Comparison of ENCODE assay signal across 17 cellular contexts in genomic region chr7:131224996-131225395, GRCh38.
DNase-seq lines count a peak whose midpoint lies in the region; ATAC-seq and TF ChIP-seq lines count a peak whose summit lies in the region.
"Had no signal": no experiment of that assay in that cellular context is flagged by ENCODE, and none has a peak within 500 bp of the region (broad histone marks: within the 10 kb centered on the region; RNA-seq: fewer than 3 reads in every experiment).

No MANE protein-coding gene starts in this region.

- H3K36me3 Mint-ChIP-seq in activated CD4-positive, alpha-beta T cell treated with anti-CD3 and anti-CD28 coated beads for 36 hours (ENCODE audit: low read depth), result no peaks in the 10 kb centered on the region
- H3K36me3 Mint-ChIP-seq: IgD-negative memory B cell; natural killer cell treated with Interleukin-12 subunit alpha and Interleukin-12 subunit beta and Interleukin-15 and Interleukin-18, amount 100 ng/mL, for 72 hours had no signal

- no peaks in the 10 kb centered on the region for H3K4me1 Mint-ChIP-seq in activated CD4-positive, alpha-beta T cell treated with anti-CD3 and anti-CD28 coated beads for 36 hours

- H3K4me3 ChIP-seq in AG10803 (ENCODE audit: low read length) (no peak overlapping the region), SK-N-MC (no peak overlapping the region), sigmoid colon (no peak overlapping the region)
- H3K4me3 ChIP-seq: dorsolateral prefrontal cortex had no signal

- no peak overlapping the region for H3K9ac ChIP-seq in SK-N-MC (ENCODE audit: insufficient read length)

- no peak for ATAC-seq in HG03196 (IDR thresholded peaks at IDR 0.05; ENCODE audit: unreplicated experiment)
- ATAC-seq in activated CD4-positive, alpha-beta T cell treated with anti-CD3 and anti-CD28 coated beads for 36 hours, result no peak
- ATAC-seq: natural killer cell treated with Interleukin-12 subunit alpha and Interleukin-12 subunit beta and Interleukin-15 and Interleukin-18, amount 100 ng/mL, for 72 hours had no signal

- H3K27ac ChIP-seq in SK-N-MC, result peak overlapping the region; percentile 75
- H3K27ac ChIP-seq in sigmoid colon, result peak overlapping the region; percentile 70 to 73 (median 72)

- no peaks in the 10 kb centered on the region for H3K27me3 Mint-ChIP-seq in activated CD4-positive, alpha-beta T cell treated with anti-CD3 and anti-CD28 coated beads for 36 hours
- H3K27me3 Mint-ChIP-seq: IgD-negative memory B cell had no signal

- H3K9me3 Mint-ChIP-seq in activated CD4-positive, alpha-beta T cell treated with anti-CD3 and anti-CD28 coated beads for 36 hours (ENCODE audit: low read depth), result no peaks in the 10 kb centered on the region
- H3K9me3 Mint-ChIP-seq: IgD-negative memory B cell; natural killer cell treated with Interleukin-12 subunit alpha and Interleukin-12 subunit beta and Interleukin-15 and Interleukin-18, amount 100 ng/mL, for 72 hours had no signal

- H3K4me3 Mint-ChIP-seq in activated CD4-positive, alpha-beta T cell treated with anti-CD3 and anti-CD28 coated beads for 36 hours, result no peak overlapping the region
- H3K4me3 Mint-ChIP-seq: IgD-negative memory B cell; natural killer cell treated with Interleukin-12 subunit alpha and Interleukin-12 subunit beta and Interleukin-15 and Interleukin-18, amount 100 ng/mL, for 72 hours had no signal

- H3K27me3 ChIP-seq in sigmoid colon, result no peaks in the 10 kb centered on the region
- H3K27me3 ChIP-seq: dorsolateral prefrontal cortex had no signal

- 94 to 96% methylated on average over 6 of the region's 6 CpGs for WGBS in sigmoid colon, 2 donors

- peaks cover 0 to 17% (median 16%) of the 10 kb centered on the region in 4 donors for H3K4me1 ChIP-seq in sigmoid colon

- no peak for TF ChIP-seq EP300 in sigmoid colon (IDR thresholded peaks at IDR 0.05)

- POLR2A ChIA-PET in activated CD4-positive, alpha-beta T cell treated with anti-CD3 and anti-CD28 coated beads for 36 hours (lab: Charles Lee), result interaction anchor here (0.6 kb wide), 1 partner anchor 224 kb away, joined by 4 read pairs; no protein-coding TSS in a partner anchor

- H3K27ac Mint-ChIP-seq in activated CD4-positive, alpha-beta T cell treated with anti-CD3 and anti-CD28 coated beads for 36 hours, result no peak overlapping the region
- H3K27ac Mint-ChIP-seq: IgD-negative memory B cell; natural killer cell treated with Interleukin-12 subunit alpha and Interleukin-12 subunit beta and Interleukin-15 and Interleukin-18, amount 100 ng/mL, for 72 hours had no signal

- TF ChIP-seq CTCF in AG10803 (conservative IDR thresholded peaks at IDR 0.05; ENCODE audit: low read length) (no peak), sigmoid colon (IDR thresholded peaks at IDR 0.05) (no peak)

- TF ChIP-seq POLR2A in sigmoid colon (IDR thresholded peaks at IDR 0.05), result no peak

- DNase-seq in AG10803 (ENCODE audit: low read depth), result peak; percentile 67
- DNase-seq in SK-N-MC (ENCODE audit: low read depth, low spot score), result peak; percentile 61
- peak; percentile 50 for DNase-seq in kidney tubule cell (ENCODE audit: low spot score)
- no peak for DNase-seq in sigmoid colon
- DNase-seq in EL, result no peak
- DNase-seq in SW480 (ENCODE audit: low spot score), result no peak
- no peak for DNase-seq in activated CD4-positive, alpha-beta T cell treated with anti-CD3 and anti-CD28 coated beads for 36 hours
- DNase-seq: activated CD4-positive, CD25-positive, alpha-beta regulatory T cell; activated gamma-delta T cell; GDM1; NCI-H1092; NCI-H82; stimulated activated CD4-positive, alpha-beta T cell treated with anti-CD3 and anti-CD28 coated beads, Interleukin-4, amount 100 ng/mL, for 24 hours had no signal

- H3K9me3 ChIP-seq in SK-N-MC (ENCODE audit: low read depth, low read length) (no peaks in the 10 kb centered on the region), sigmoid colon (no peaks in the 10 kb centered on the region)

- CTCF ChIA-PET in activated CD4-positive, alpha-beta T cell treated with anti-CD3 and anti-CD28 coated beads for 36 hours (lab: Charles Lee), result interaction anchor here (0.6 to 1.0 kb wide), 2 partner anchors 27 to 271 kb away, joined by 3 read pairs; no protein-coding TSS in a partner anchor

- intact Hi-C loops in sigmoid colon (cut with DNase I), result loop anchor here (10.0 kb wide), 1 partner anchor 190 kb away; no protein-coding TSS in a partner anchor
- intact Hi-C loops in activated CD4-positive, alpha-beta T cell treated with anti-CD3 and anti-CD28 coated beads for 36 hours (cut with DNase I, micrococcal nuclease), result no loop called here

- H3K36me3 ChIP-seq in SK-N-MC (ENCODE audit: insufficient read depth, low read length) (no peaks in the 10 kb centered on the region), sigmoid colon (no peaks in the 10 kb centered on the region)

Comparison
In these comparisons a context has a peak if more than half of its experiments do, and no peak if none do; other contexts are left out.
1. DNase-seq: peak in AG10803 (single experiment), SK-N-MC (single experiment) and kidney tubule cell (single experiment); none in sigmoid colon (single experiment), EL (single experiment), SW480 (single experiment) and activated CD4-positive, alpha-beta T cell treated with anti-CD3 and anti-CD28 coated beads for 36 hours (single experiment).